Comparison of ENCODE assay signal across 9 cellular contexts in genomic region chr11:71813481-71814355, GRCh38. TPM values are rescaled to one million over a fixed set of nuclear protein-coding genes. Genes with fewer than 3 reads are reported as not detected.
A peak's percentile ranks its signal among the peaks of the same experiment; 100 is the strongest.
DNase-seq lines count a peak whose midpoint lies in the region; ATAC-seq, FAIRE-seq and TF ChIP-seq lines count a peak whose summit lies in the region.
"Not testable (repeated sequence)": the region's sequence is repeated elsewhere in the genome, so short reads cannot be mapped to it uniquely, and the experiment has no call there.
"Had no signal": no experiment of that assay in that cellular context is flagged by ENCODE, and none has a peak within 500 bp of the region (broad histone marks: within the 10 kb centered on the region; RNA-seq: fewer than 3 reads in every experiment).

No MANE protein-coding gene starts in this region.

- not testable (repeated sequence) for H3K27me3 Mint-ChIP-seq in type B pancreatic cell

- not testable (repeated sequence) for H3K9me3 Mint-ChIP-seq in type B pancreatic cell

- peak; percentile 71 for FAIRE-seq in G401.6 (lab: Jason Lieb, UNC)

- not testable (repeated sequence) for H3K4me1 Mint-ChIP-seq in type B pancreatic cell (ENCODE audit: unreplicated experiment)

- peak overlapping the region; percentile 82 for H3K4me3 Mint-ChIP-seq in type B pancreatic cell

- H3K9me3 ChIP-seq in MG63, gastrocnemius medialis: not testable (repeated sequence)

- not testable (repeated sequence) for H3K36me3 Mint-ChIP-seq in type B pancreatic cell

- not testable (repeated sequence) for H3K27ac Mint-ChIP-seq in type B pancreatic cell

- not testable (repeated sequence) for H3K4me1 ChIP-seq in gastrocnemius medialis

- not testable (repeated sequence) for H3K36me3 ChIP-seq in MG63; kidney epithelial cell (ENCODE audit: control insufficient read depth, insufficient read depth, low read length); gastrocnemius medialis

- intact Hi-C loops in gastrocnemius medialis (cut with DNase I; ENCODE audit: low total_unique reads), result not testable (repeated sequence)

- in situ Hi-C loops in gastrocnemius medialis (cut with MboI; ENCODE audit: low sequenced_read_pairs in 4 of 4), result not testable (repeated sequence)

- peak overlapping the region; percentile 49 for H3K4me3 ChIP-seq in MG63
- peak overlapping the region; percentile 45 for H3K4me3 ChIP-seq in kidney epithelial cell (ENCODE audit: low read depth, low read length)
- peak overlapping the region; percentile 54 to 63 (median 60) for H3K4me3 ChIP-seq in gastrocnemius medialis

- TF ChIP-seq CTCF in kidney epithelial cell (IDR thresholded peaks at IDR 0.05; ENCODE audit: insufficient read depth, low read length, poor library complexity, severe bottlenecking), result peak; percentile 75
- TF ChIP-seq CTCF in gastrocnemius medialis (IDR thresholded peaks at IDR 0.05 in 4 of 5, conservative IDR thresholded peaks at IDR 0.05 in 1 of 5), result peak; percentile 52 to 89 (median 78)
- TF ChIP-seq CTCF in type B pancreatic cell (conservative IDR thresholded peaks at IDR 0.05), result peak; percentile 76

- ATAC-seq in gastrocnemius medialis, result peak in 1 of 2 donors; percentile 33

- peak overlapping the region in 1 of 4 donors; percentile 41 for H3K27ac ChIP-seq in gastrocnemius medialis

- DNase-seq in MG63 (peak; percentile 70), RPMI8226 (peak; percentile 74), activated T-cell treated with anti-CD3 and anti-CD28 coated beads for 1 hour (ENCODE audit: low read depth) (peak; percentile 72), ecto neural progenitor cell (ENCODE audit: low spot score) (peak; percentile 88), gastrocnemius medialis (peak; percentile 31 to 65), type B pancreatic cell (ENCODE audit: extremely low spot score, unreplicated experiment) (peak; percentile 89)
- not testable (repeated sequence) for DNase-seq in kidney epithelial cell (ENCODE audit: low read depth)

- H3K27me3 ChIP-seq in MG63; kidney epithelial cell (ENCODE audit: control insufficient read depth, insufficient read depth, low read length); gastrocnemius medialis: not testable (repeated sequence)

- not testable (repeated sequence) for TF ChIP-seq POLR2A in gastrocnemius medialis (IDR thresholded peaks at IDR 0.05)

RNA-seq across cellular contexts. Expression of gene DEFB108B, which starts 19.3 kb away (rescaled TPM):
- total RNA-seq in MG63 (2014; rRNA removed; shearing (Covaris generic); ENCODE audit: low replicate concordance), result not detected in 2 replicates
- total RNA-seq in kidney epithelial cell, result not detected in 2 replicates
- total RNA-seq in gastrocnemius medialis, result not detected
- not detected in 2 replicates for total RNA-seq in type B pancreatic cell (ENCODE audit: low replicate concordance)
- total RNA-seq: T-helper 2 cell treated with Interferon-gamma antibody and Interleukin-4, amounts not matched to agents 100 ng/mL and 5 ng/mL, for 36 hours had no signal
